27 cellular contexts compared by ENCODE assay signal in the genomic region with DNA sequence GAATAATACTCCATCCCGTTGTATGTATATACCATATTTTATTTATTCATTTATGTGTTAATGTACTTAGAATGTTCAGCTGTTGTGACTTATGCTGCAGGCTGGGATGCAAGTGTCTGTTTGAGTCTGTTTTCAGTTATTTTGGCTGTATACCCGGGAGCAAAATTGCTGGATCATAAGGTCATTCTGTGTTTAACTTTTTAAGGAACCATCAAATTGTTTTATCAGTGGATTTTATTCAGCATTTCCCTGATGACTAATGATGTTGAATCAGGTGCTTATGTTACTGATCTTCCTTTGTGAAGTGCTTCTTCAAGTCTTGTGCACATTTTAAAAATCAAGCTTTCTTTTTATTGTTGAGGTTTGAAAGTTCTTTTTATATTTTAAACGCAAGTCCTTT.
DNase-seq lines count a peak whose midpoint lies in the region; ATAC-seq and TF ChIP-seq lines count a peak whose summit lies in the region.
"Had no signal": no experiment of that assay in that cellular context is flagged by ENCODE, and none has a peak within 500 bp of the region (broad histone marks: within the 10 kb centered on the region; RNA-seq: fewer than 3 reads in every experiment).

No MANE protein-coding gene starts in this region.

- H3K4me1 ChIP-seq in PC-3 (ENCODE audit: insufficient read depth, low read length) (peaks cover 5% of the 10 kb centered on the region; the same call in 1 of the 2 replicates), upper lobe of left lung (no peaks in the 10 kb centered on the region)

- ATAC-seq in PC-3 (peak; percentile 79), upper lobe of left lung (ENCODE audit: low FRiP score in 2 of 2) (no peak), HG03342 (IDR thresholded peaks at IDR 0.05; ENCODE audit: unreplicated experiment) (no peak)
- ATAC-seq: activated CD8-positive, alpha-beta memory T cell treated with anti-CD3 and anti-CD28 coated beads, Interleukin-2, amount 10 ng/mL, durations not matched to agents 7 days and 5 days; HCT116; naive thymus-derived CD4-positive, alpha-beta T cell had no signal

- CTCF ChIA-PET in PC-3 (lab: Charles Lee), result no interaction called here

- intact Hi-C loops in PC-3 (cut with micrococcal nuclease), result no loop called here

- H3K4me3 ChIP-seq in PC-3 (ENCODE audit: low read length) (no peak overlapping the region), upper lobe of left lung (no peak overlapping the region)
- H3K4me3 ChIP-seq: dorsolateral prefrontal cortex, spleen, thoracic aorta had no signal

- H3F3A ChIP-seq in PC-3 (ENCODE audit: low read length, unreplicated experiment), result no peaks in the 10 kb centered on the region

- no peak overlapping the region for H2AFZ ChIP-seq in PC-3 (ENCODE audit: low read length)

- TF ChIP-seq CTCF in PC-3 (conservative IDR thresholded peaks at IDR 0.05; ENCODE audit: low read depth, low read length) (no peak), upper lobe of left lung (IDR thresholded peaks at IDR 0.05) (no peak)

- DNase-seq in EL (peak; percentile 79), PC-3 (peak; percentile 49), dermis blood vessel endothelial cell (peak; percentile 53), foreskin melanocyte (peak; percentile 90), OCI-M1 (lab: John Stamatoyannopoulos, UW) (no peak), upper lobe of left lung (no peak), NCI-H1092 (lab: John Stamatoyannopoulos, UW) (no peak)
- DNase-seq: activated CD4-positive, alpha-beta T cell treated with anti-CD3 and anti-CD28 coated beads for 48 hours; activated CD8-positive, alpha-beta memory T cell treated with anti-CD3 and anti-CD28 coated beads, Interleukin-2, amount 10 ng/mL, durations not matched to agents 7 days and 5 days; activated naive CD8-positive, alpha-beta T cell treated with anti-CD3 and anti-CD28 coated beads, Interleukin-2, amount 10 ng/mL, durations not matched to agents 7 days and 5 days; CD4-positive, alpha-beta memory T cell; DMS153; dorsolateral prefrontal cortex; GF-D8; Karpas-422; naive thymus-derived CD4-positive, alpha-beta T cell; NCI-H1048; NCI-H2029 treated with DMSO at 0.1 percent for 48 hours; occipital lobe; SIG-M5; spleen; stimulated activated CD4-positive, alpha-beta T cell treated with anti-CD3 and anti-CD28 coated beads, Interleukin-4, amount 100 ng/mL, for 1 hour; stimulated activated naive CD4-positive, alpha-beta T cell; T-helper 2 cell had no signal

- H3K9ac ChIP-seq in PC-3 (ENCODE audit: low read length), result no peak overlapping the region

- TF ChIP-seq EP300 in upper lobe of left lung (IDR thresholded peaks at IDR 0.05), result no peak

- H3K27me3 ChIP-seq in PC-3 (ENCODE audit: low read length), result no peaks in the 10 kb centered on the region
- no peaks in the 10 kb centered on the region for H3K27me3 ChIP-seq in upper lobe of left lung
- H3K27me3 ChIP-seq: dorsolateral prefrontal cortex, spleen had no signal

- 84 to 86% methylated on average over 3 of the region's 3 CpGs for WGBS in upper lobe of left lung, 2 donors

- H3K9me2 ChIP-seq in PC-3 (replicated peaks; ENCODE audit: low read length), result no peaks in the 10 kb centered on the region

- H3K36me3 ChIP-seq in PC-3 (ENCODE audit: low read depth, low read length) (no peaks in the 10 kb centered on the region), upper lobe of left lung (no peaks in the 10 kb centered on the region)
- H3K36me3 ChIP-seq: spleen, thoracic aorta had no signal

- no peak overlapping the region for H3K4me2 ChIP-seq in PC-3 (ENCODE audit: low read length)

- no peak for TF ChIP-seq POLR2A in upper lobe of left lung (IDR thresholded peaks at IDR 0.05)

- POLR2A ChIA-PET in PC-3 (lab: Charles Lee; ENCODE audit: unreplicated experiment), result no interaction called here

- BruUV-seq in PC-3 (replicated peaks; lab: Mats Ljungman, UMichigan), result no TSS peak

- no peaks in the 10 kb centered on the region for H4K20me1 ChIP-seq in PC-3 (ENCODE audit: low read length)

- no peaks in the 10 kb centered on the region for H3K79me2 ChIP-seq in PC-3 (ENCODE audit: low read length)

- H3K27ac ChIP-seq in PC-3 (ENCODE audit: low read length), result no peak overlapping the region
- no peak overlapping the region for H3K27ac ChIP-seq in upper lobe of left lung
- H3K27ac ChIP-seq: dorsolateral prefrontal cortex, spleen, thoracic aorta had no signal

- H3K9me3 ChIP-seq in PC-3 (ENCODE audit: low read length) (no peaks in the 10 kb centered on the region), upper lobe of left lung (no peaks in the 10 kb centered on the region)
- H3K9me3 ChIP-seq: spleen, thoracic aorta had no signal

Comparison
In these comparisons a context has a peak if more than half of its experiments do, and no peak if none do; other contexts are left out.
1. DNase-seq: peak in EL (single experiment), PC-3 (single experiment), dermis blood vessel endothelial cell (single experiment) and foreskin melanocyte (single experiment); none in OCI-M1 (single experiment), upper lobe of left lung (0 of 2) and NCI-H1092 (single experiment).